Comparison of ENCODE assay signal across 1 cellular context in the genomic region with DNA sequence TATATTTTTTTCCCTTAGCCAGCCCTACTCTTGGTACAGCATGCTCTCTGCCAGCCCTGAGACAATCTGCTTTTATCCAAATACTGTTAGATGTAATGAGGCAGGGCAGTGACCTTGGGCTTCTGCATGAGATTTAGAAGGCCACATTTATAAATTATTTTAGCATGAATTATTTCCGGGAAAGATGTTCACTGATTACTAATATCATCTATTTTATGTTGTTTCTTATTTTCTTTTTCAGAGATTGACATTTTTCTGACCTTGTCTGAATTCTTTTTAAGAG.
TF ChIP-seq lines count a peak whose summit lies in the region.

No MANE protein-coding gene starts in this region.

TF ChIP-seq in SK-N-SH, 30 proteins besides CTCF, POLR2A, EP300 and RAD21:
- TF ChIP-seq, protein P1, sequence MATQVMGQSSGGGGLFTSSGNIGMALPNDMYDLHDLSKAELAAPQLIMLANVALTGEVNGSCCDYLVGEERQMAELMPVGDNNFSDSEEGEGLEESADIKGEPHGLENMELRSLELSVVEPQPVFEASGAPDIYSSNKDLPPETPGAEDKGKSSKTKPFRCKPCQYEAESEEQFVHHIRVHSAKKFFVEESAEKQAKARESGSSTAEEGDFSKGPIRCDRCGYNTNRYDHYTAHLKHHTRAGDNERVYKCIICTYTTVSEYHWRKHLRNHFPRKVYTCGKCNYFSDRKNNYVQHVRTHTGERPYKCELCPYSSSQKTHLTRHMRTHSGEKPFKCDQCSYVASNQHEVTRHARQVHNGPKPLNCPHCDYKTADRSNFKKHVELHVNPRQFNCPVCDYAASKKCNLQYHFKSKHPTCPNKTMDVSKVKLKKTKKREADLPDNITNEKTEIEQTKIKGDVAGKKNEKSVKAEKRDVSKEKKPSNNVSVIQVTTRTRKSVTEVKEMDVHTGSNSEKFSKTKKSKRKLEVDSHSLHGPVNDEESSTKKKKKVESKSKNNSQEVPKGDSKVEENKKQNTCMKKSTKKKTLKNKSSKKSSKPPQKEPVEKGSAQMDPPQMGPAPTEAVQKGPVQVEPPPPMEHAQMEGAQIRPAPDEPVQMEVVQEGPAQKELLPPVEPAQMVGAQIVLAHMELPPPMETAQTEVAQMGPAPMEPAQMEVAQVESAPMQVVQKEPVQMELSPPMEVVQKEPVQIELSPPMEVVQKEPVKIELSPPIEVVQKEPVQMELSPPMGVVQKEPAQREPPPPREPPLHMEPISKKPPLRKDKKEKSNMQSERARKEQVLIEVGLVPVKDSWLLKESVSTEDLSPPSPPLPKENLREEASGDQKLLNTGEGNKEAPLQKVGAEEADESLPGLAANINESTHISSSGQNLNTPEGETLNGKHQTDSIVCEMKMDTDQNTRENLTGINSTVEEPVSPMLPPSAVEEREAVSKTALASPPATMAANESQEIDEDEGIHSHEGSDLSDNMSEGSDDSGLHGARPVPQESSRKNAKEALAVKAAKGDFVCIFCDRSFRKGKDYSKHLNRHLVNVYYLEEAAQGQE (IDR thresholded peaks at IDR 0.05; ENCODE audit: low read depth, low read length): no peak
- TF ChIP-seq, protein P2, sequence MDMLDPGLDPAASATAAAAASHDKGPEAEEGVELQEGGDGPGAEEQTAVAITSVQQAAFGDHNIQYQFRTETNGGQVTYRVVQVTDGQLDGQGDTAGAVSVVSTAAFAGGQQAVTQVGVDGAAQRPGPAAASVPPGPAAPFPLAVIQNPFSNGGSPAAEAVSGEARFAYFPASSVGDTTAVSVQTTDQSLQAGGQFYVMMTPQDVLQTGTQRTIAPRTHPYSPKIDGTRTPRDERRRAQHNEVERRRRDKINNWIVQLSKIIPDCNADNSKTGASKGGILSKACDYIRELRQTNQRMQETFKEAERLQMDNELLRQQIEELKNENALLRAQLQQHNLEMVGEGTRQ (IDR thresholded peaks at IDR 0.05; ENCODE audit: borderline replicate concordance, low read depth, low read length): no peak
- TF ChIP-seq NFIC (IDR thresholded peaks at IDR 0.05; ENCODE audit: borderline replicate concordance) (no peak), CHD2 (IDR thresholded peaks at IDR 0.05; ENCODE audit: low read length, partially characterized antibody) (no peak), TCF12 (IDR thresholded peaks at IDR 0.05) (no peak), FOSL2 (IDR thresholded peaks at IDR 0.05; ENCODE audit: borderline replicate concordance, low read depth) (no peak), MXI1 (IDR thresholded peaks at IDR 0.05; ENCODE audit: low read depth, low read length) (no peak), SMC3 (IDR thresholded peaks at IDR 0.05; ENCODE audit: low read depth, low read length) (no peak), FOXM1 (IDR thresholded peaks at IDR 0.05; ENCODE audit: low read depth) (no peak), FOXJ3 (CRISPR knock-in tag; IDR thresholded peaks at IDR 0.05) (no peak), MEF2A (IDR thresholded peaks at IDR 0.05; ENCODE audit: borderline replicate concordance, low read depth) (no peak), POLR2AphosphoS5 (IDR thresholded peaks at IDR 0.05; ENCODE audit: low read depth, low read length) (no peak), JUND (IDR thresholded peaks at IDR 0.05) (no peak)
- TF ChIP-seq, protein P3, sequence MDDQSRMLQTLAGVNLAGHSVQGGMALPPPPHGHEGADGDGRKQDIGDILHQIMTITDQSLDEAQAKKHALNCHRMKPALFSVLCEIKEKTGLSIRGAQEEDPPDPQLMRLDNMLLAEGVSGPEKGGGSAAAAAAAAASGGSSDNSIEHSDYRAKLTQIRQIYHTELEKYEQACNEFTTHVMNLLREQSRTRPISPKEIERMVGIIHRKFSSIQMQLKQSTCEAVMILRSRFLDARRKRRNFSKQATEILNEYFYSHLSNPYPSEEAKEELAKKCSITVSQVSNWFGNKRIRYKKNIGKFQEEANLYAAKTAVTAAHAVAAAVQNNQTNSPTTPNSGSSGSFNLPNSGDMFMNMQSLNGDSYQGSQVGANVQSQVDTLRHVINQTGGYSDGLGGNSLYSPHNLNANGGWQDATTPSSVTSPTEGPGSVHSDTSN (IDR thresholded peaks at IDR 0.05): no peak
- TF ChIP-seq, protein P4, sequence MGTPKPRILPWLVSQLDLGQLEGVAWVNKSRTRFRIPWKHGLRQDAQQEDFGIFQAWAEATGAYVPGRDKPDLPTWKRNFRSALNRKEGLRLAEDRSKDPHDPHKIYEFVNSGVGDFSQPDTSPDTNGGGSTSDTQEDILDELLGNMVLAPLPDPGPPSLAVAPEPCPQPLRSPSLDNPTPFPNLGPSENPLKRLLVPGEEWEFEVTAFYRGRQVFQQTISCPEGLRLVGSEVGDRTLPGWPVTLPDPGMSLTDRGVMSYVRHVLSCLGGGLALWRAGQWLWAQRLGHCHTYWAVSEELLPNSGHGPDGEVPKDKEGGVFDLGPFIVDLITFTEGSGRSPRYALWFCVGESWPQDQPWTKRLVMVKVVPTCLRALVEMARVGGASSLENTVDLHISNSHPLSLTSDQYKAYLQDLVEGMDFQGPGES (IDR thresholded peaks at IDR 0.05; ENCODE audit: low read depth, low read length): no peak
TF ChIP-seq in SK-N-SH: peak in this region for 0.
